In the genomic region with DNA sequence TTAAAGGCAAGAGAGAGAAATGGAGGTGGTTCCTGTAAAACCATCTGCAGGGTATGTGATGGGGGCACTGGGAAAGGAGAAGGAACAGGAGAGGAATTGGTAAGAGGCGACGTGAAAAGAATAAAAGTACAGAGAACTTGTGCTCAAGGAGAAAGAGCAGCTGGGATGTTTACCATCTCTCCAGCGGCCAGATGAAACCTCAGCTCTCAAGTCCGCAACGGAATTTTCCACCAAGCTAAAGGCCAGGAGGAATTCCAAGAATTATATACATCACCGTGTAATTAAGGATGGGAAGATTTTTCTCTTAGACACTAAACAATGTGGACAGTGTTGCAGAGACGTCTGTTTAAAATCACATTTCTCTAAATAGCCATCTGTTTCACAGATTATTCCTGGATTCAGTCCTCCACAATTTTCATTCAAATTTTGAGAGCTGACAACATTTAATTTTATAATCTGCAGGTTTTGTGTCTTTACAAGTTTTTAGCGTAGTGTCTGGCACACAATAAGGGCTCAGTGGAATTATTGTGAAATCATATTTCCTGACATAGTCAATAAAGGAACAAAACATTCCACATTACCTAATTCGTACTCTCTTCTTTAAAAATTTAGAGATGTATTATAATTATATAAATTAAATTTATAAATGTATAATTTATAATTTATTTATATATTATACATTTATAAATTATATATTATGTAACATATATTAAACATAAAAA, we compare ENCODE assay signal across 22 cellular contexts. TPM values are rescaled to one million over a fixed set of nuclear protein-coding genes. Genes with fewer than 3 reads are reported as not detected.
"Had no signal": no experiment of that assay in that cellular context is flagged by ENCODE, and none has a peak within 500 bp of the region (broad histone marks: within the 10 kb centered on the region; RNA-seq: fewer than 3 reads in every experiment).

No MANE protein-coding gene starts in this region.

- H3K36me3 Mint-ChIP-seq: neural progenitor cell had no signal

- H3K27ac ChIP-seq: brain microvascular endothelial cell, neural progenitor cell, thoracic aorta had no signal

- DNase-seq: activated CD4-positive, alpha-beta T cell treated with anti-CD3 and anti-CD28 coated beads, Interleukin-2, amount 50 U/mL, for 48 hours; activated CD4-positive, CD25-positive, alpha-beta regulatory T cell treated with anti-CD3 and anti-CD28 coated beads, Interleukin-2, amount 50 U/mL, for 72 hours; activated effector memory CD4-positive, alpha-beta T cell treated with anti-CD3 and anti-CD28 coated beads, Interleukin-2, amount 50 U/mL, for 16 hours; activated T-cell treated with anti-CD3 and anti-CD28 coated beads, Interleukin-2, amount 50 U/mL, for 4 hours; amygdala; brain microvascular endothelial cell; endodermal cell; foreskin fibroblast; stimulated activated CD4-positive, alpha-beta T cell treated with anti-CD3 and anti-CD28 coated beads, Interleukin-4, amount 100 ng/mL, for 1 hour; stimulated activated CD8-positive, alpha-beta memory T cell treated with anti-CD3 and anti-CD28 coated beads, Interleukin-4, amount 100 ng/mL, for 48 hours; SW 1271 had no signal

- H3K27ac Mint-ChIP-seq: activated naive CD4-positive, alpha-beta T cell treated with anti-CD3 and anti-CD28 coated beads, Interleukin-2, amount 50 U/mL, for 72 hours; endodermal cell; neural progenitor cell; stimulated activated naive CD8-positive, alpha-beta T cell treated with anti-CD3 and anti-CD28 coated beads, Interleukin-15, Interleukin-2, amounts not matched to agents 100 ng/mL and 50 ng/mL, for 24 hours; T-helper 2 cell treated with Interferon-gamma antibody and Interleukin-4, amounts not matched to agents 5 μg/mL and 100 μg/mL, for 36 hours had no signal

- H3K27me3 ChIP-seq: brain microvascular endothelial cell, neural progenitor cell had no signal

- H3K4me3 ChIP-seq: neural progenitor cell, thoracic aorta had no signal

- H3K9me3 ChIP-seq: thoracic aorta had no signal

- H3K36me3 ChIP-seq: brain microvascular endothelial cell, neural progenitor cell, thoracic aorta had no signal

- H3K4me2 ChIP-seq: neural progenitor cell had no signal

- H2AFZ ChIP-seq: neural progenitor cell had no signal

- H3K9ac ChIP-seq: neural progenitor cell had no signal

- H3K4me3 Mint-ChIP-seq: activated T-cell treated with anti-CD3 and anti-CD28 coated beads, Interleukin-2, amount 50 U/mL, for 4 hours; endodermal cell; neural progenitor cell; stimulated activated naive CD8-positive, alpha-beta T cell treated with anti-CD3 and anti-CD28 coated beads, Interleukin-15, Interleukin-2, amounts not matched to agents 100 ng/mL and 50 ng/mL, for 24 hours; T-helper 2 cell treated with Interferon-gamma antibody and Interleukin-4, amounts not matched to agents 5 μg/mL and 100 μg/mL, for 36 hours had no signal

- H3K4me1 ChIP-seq: neural progenitor cell had no signal

- H3K4me1 Mint-ChIP-seq: endodermal cell, neural progenitor cell had no signal

- ATAC-seq: activated naive CD4-positive, alpha-beta T cell treated with anti-CD3 and anti-CD28 coated beads, Interleukin-2, amount 50 U/mL, for 72 hours; activated T-cell treated with anti-CD3 and anti-CD28 coated beads, Interleukin-2, amount 50 U/mL, for 4 hours had no signal

RNA-seq across cellular contexts. Expression of gene USP29, which starts 23.0 kb away (rescaled TPM):
- total RNA-seq: activated naive CD4-positive, alpha-beta T cell treated with anti-CD3 and anti-CD28 coated beads, Interleukin-2, amount 50 U/mL, for 72 hours; activated T-cell treated with anti-CD3 and anti-CD28 coated beads, Interleukin-2, amount 50 U/mL, for 4 hours; cerebellum; dermis microvascular lymphatic vessel endothelial cell; endodermal cell; lower leg skin; pulmonary artery endothelial cell; thoracic aorta; urinary bladder had no signal

RNA-seq across cellular contexts. Expression of gene ZIM3, which starts 48.2 kb away (rescaled TPM):
- total RNA-seq: activated naive CD4-positive, alpha-beta T cell treated with anti-CD3 and anti-CD28 coated beads, Interleukin-2, amount 50 U/mL, for 72 hours; activated T-cell treated with anti-CD3 and anti-CD28 coated beads, Interleukin-2, amount 50 U/mL, for 4 hours; cerebellum; dermis microvascular lymphatic vessel endothelial cell; endodermal cell; lower leg skin; myocyte; pulmonary artery endothelial cell; thoracic aorta; urinary bladder had no signal
